Comparison of ENCODE assay signal across 24 cellular contexts in the genomic region with DNA sequence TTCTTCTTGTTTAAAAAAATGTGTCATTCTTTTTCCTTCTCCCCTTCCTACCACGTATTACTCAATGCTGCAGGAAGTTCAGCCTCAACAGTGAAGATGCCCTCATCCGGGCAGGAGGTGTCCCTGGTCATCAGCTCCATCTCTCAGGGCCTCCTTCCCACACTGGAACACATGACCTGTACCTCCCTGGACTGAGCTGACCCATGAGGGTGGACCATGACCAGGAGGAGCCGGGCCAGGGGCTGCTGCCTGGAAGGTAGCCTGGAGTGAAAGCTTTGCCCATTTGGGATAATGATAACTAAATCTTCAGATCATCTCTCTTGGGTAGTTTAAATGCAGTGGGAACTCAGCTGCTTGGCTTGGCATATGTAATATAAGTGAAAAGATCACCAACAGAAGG.
"Had no signal": no experiment of that assay in that cellular context is flagged by ENCODE, and none has a peak within 500 bp of the region (broad histone marks: within the 10 kb centered on the region; RNA-seq: fewer than 3 reads in every experiment).

No MANE protein-coding gene starts in this region.

- H3K4me3 ChIP-seq: dorsolateral prefrontal cortex, gastroesophageal sphincter, left ventricle myocardium inferior, lower lobe of right lung, psoas muscle, right lobe of liver, testis, tibial nerve had no signal

- H3K4me3 Mint-ChIP-seq: memory B cell; natural killer cell treated with Interleukin-12 subunit alpha and Interleukin-12 subunit beta and Interleukin-15 and Interleukin-18, amount 100 ng/mL, for 72 hours; stimulated activated memory B cell treated with anti-CD40 and anti-IgM and Interleukin-4, amounts not matched to agents 10 μg/mL and 1 μg/mL and 100 μg/mL, for 72 hours; stimulated activated naive CD8-positive, alpha-beta T cell treated with anti-CD3 and anti-CD28 coated beads, Interleukin-15, Interleukin-2, amounts not matched to agents 100 ng/mL and 50 ng/mL, for 24 hours had no signal

- H2AFZ ChIP-seq: parathyroid adenoma had no signal

- ATAC-seq: esophagus mucosa; gastroesophageal sphincter; lower lobe of right lung; natural killer cell treated with Interleukin-12 subunit alpha and Interleukin-12 subunit beta and Interleukin-15 and Interleukin-18, amount 100 ng/mL, for 72 hours; psoas muscle; right lobe of liver; stimulated activated memory B cell treated with anti-CD40 and anti-IgM and Interleukin-4, amounts not matched to agents 10 μg/mL and 1 μg/mL and 100 μg/mL, for 72 hours had no signal

- DNase-seq: cortex of kidney; effector CD8-positive, alpha-beta T cell; foreskin fibroblast; glutamatergic neuron; left ventricle myocardium inferior; lower lobe of right lung; midbrain; psoas muscle; retina; right lobe of liver; stimulated activated CD4-positive, alpha-beta T cell treated with anti-CD3 and anti-CD28 coated beads, Interleukin-15, amount 100 ng/mL, for 24 hours; stimulated activated CD4-positive, alpha-beta T cell treated with anti-CD3 and anti-CD28 coated beads, Interleukin-1b, Interleukin-23, amount 100 ng/mL, for 48 hours; stimulated activated CD4-positive, alpha-beta T cell treated with anti-CD3 and anti-CD28 coated beads, Interleukin-4, amount 100 ng/mL, for 24 hours; testis had no signal

- H3K27me3 ChIP-seq: dorsolateral prefrontal cortex, gastroesophageal sphincter, right lobe of liver, testis, tibial nerve had no signal

- H3K9me3 Mint-ChIP-seq: memory B cell; stimulated activated naive CD8-positive, alpha-beta T cell treated with anti-CD3 and anti-CD28 coated beads, Interleukin-15, Interleukin-2, amounts not matched to agents 100 ng/mL and 50 ng/mL, for 24 hours had no signal

- H3K27ac Mint-ChIP-seq: memory B cell; natural killer cell treated with Interleukin-12 subunit alpha and Interleukin-12 subunit beta and Interleukin-15 and Interleukin-18, amount 100 ng/mL, for 72 hours; stimulated activated memory B cell treated with anti-CD40 and anti-IgM and Interleukin-4, amounts not matched to agents 10 μg/mL and 1 μg/mL and 100 μg/mL, for 72 hours; stimulated activated naive CD8-positive, alpha-beta T cell treated with anti-CD3 and anti-CD28 coated beads, Interleukin-15, Interleukin-2, amounts not matched to agents 100 ng/mL and 50 ng/mL, for 24 hours had no signal

- H3K36me3 Mint-ChIP-seq: memory B cell; natural killer cell treated with Interleukin-12 subunit alpha and Interleukin-12 subunit beta and Interleukin-15 and Interleukin-18, amount 100 ng/mL, for 72 hours; stimulated activated memory B cell treated with anti-CD40 and anti-IgM and Interleukin-4, amounts not matched to agents 10 μg/mL and 1 μg/mL and 100 μg/mL, for 72 hours had no signal

- H3K9me3 ChIP-seq: gastroesophageal sphincter, left ventricle myocardium inferior, lower lobe of right lung, psoas muscle, right lobe of liver, testis, tibial nerve had no signal

- H3K36me3 ChIP-seq: gastroesophageal sphincter, left ventricle myocardium inferior, lower lobe of right lung, right lobe of liver, tibial nerve had no signal

- H3K9ac ChIP-seq: parathyroid adenoma had no signal

- H3K79me2 ChIP-seq: parathyroid adenoma had no signal

- H3K4me1 Mint-ChIP-seq: memory B cell; stimulated activated memory B cell treated with anti-CD40 and anti-IgM and Interleukin-4, amounts not matched to agents 10 μg/mL and 1 μg/mL and 100 μg/mL, for 72 hours had no signal

- H3K27ac ChIP-seq: dorsolateral prefrontal cortex, gastroesophageal sphincter, left ventricle myocardium inferior, lower lobe of right lung, parathyroid adenoma, psoas muscle, right lobe of liver, testis, tibial nerve had no signal

- FAIRE-seq: keratinocyte had no signal

- H3K4me1 ChIP-seq: parathyroid adenoma had no signal
